In the genomic region with DNA sequence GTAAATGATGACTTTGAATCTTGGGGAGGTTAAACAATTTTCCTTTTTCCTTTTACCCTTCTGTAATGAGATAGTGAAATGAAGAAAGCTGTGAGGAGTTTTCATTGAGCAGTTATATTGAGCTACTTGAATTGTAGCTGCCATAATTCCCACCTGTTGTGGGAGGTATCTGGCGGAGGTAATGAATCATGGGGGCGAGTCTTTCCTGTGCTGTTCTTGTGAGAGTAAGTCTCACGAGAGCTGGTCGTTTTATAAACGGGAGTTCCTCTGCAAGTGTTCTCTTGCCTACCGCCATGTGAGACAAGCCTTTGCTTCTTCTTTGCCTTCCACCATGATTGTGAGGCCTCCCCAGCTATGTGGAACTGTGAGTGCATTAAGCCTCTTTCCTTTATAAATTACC, we compare ENCODE assay signal across 24 cellular contexts.
"Had no signal": no experiment of that assay in that cellular context is flagged by ENCODE, and none has a peak within 500 bp of the region (broad histone marks: within the 10 kb centered on the region; RNA-seq: fewer than 3 reads in every experiment).

No MANE protein-coding gene starts in this region.

- H3K4me3 ChIP-seq: coronary artery, esophagus squamous epithelium, lower lobe of right lung, right lobe of liver, suprapubic skin, transverse colon, upper lobe of right lung, uterus had no signal

- H3K36me3 Mint-ChIP-seq: natural killer cell treated with Interleukin-12 subunit alpha and Interleukin-12 subunit beta and Interleukin-15 and Interleukin-18, amount 100 ng/mL, for 72 hours had no signal

- ATAC-seq: left ventricle myocardium superior; lower lobe of right lung; natural killer cell treated with Interleukin-12 subunit alpha and Interleukin-12 subunit beta and Interleukin-15 and Interleukin-18, amount 100 ng/mL, for 72 hours; right lobe of liver; stimulated activated naive B cell treated with anti-CD40 and anti-IgM and Interleukin-4, amounts not matched to agents 10 μg/mL and 1 μg/mL and 100 μg/mL, for 72 hours; upper lobe of right lung had no signal

- H3K27me3 ChIP-seq: esophagus squamous epithelium, neutrophil, right lobe of liver, suprapubic skin, transverse colon, upper lobe of right lung, uterus had no signal

- H3K27ac Mint-ChIP-seq: natural killer cell treated with Interleukin-12 subunit alpha and Interleukin-12 subunit beta and Interleukin-15 and Interleukin-18, amount 100 ng/mL, for 72 hours; progenitor cell of endocrine pancreas; stimulated activated naive B cell treated with anti-CD40 and anti-IgM and Interleukin-4, amounts not matched to agents 10 μg/mL and 1 μg/mL and 100 μg/mL, for 72 hours; stimulated activated naive CD8-positive, alpha-beta T cell treated with anti-CD3 and anti-CD28 coated beads, Interleukin-15, Interleukin-2, amounts not matched to agents 100 ng/mL and 50 ng/mL, for 24 hours had no signal

- H3K4me3 Mint-ChIP-seq: naive B cell; natural killer cell treated with Interleukin-12 subunit alpha and Interleukin-12 subunit beta and Interleukin-15 and Interleukin-18, amount 100 ng/mL, for 72 hours; neural crest cell; stimulated activated naive B cell treated with anti-CD40 and anti-IgM and Interleukin-4, amounts not matched to agents 10 μg/mL and 1 μg/mL and 100 μg/mL, for 72 hours; stimulated activated naive CD8-positive, alpha-beta T cell treated with anti-CD3 and anti-CD28 coated beads, Interleukin-15, Interleukin-2, amounts not matched to agents 100 ng/mL and 50 ng/mL, for 24 hours had no signal

- H3K9me3 Mint-ChIP-seq: stimulated activated naive CD8-positive, alpha-beta T cell treated with anti-CD3 and anti-CD28 coated beads, Interleukin-15, Interleukin-2, amounts not matched to agents 100 ng/mL and 50 ng/mL, for 24 hours had no signal

- H3K27ac ChIP-seq: coronary artery, esophagus squamous epithelium, lower lobe of right lung, neutrophil, parathyroid adenoma, right lobe of liver, suprapubic skin, transverse colon, upper lobe of right lung, uterus had no signal

- H3K4me1 ChIP-seq: esophagus squamous epithelium, parathyroid adenoma, right lobe of liver, suprapubic skin, transverse colon, upper lobe of right lung, uterus had no signal

- H3K27me3 Mint-ChIP-seq: naive B cell; natural killer cell treated with Interleukin-12 subunit alpha and Interleukin-12 subunit beta and Interleukin-15 and Interleukin-18, amount 100 ng/mL, for 72 hours; progenitor cell of endocrine pancreas; stimulated activated naive B cell treated with anti-CD40 and anti-IgM and Interleukin-4, amounts not matched to agents 10 μg/mL and 1 μg/mL and 100 μg/mL, for 72 hours; stimulated activated naive CD8-positive, alpha-beta T cell treated with anti-CD3 and anti-CD28 coated beads, Interleukin-15, Interleukin-2, amounts not matched to agents 100 ng/mL and 50 ng/mL, for 24 hours had no signal

- H3K79me2 ChIP-seq: parathyroid adenoma had no signal

- DNase-seq: dermis blood vessel endothelial cell; effector memory CD4-positive, alpha-beta T cell; erythroblast; esophagus squamous epithelium; hypothalamus; left ventricle myocardium superior; lower lobe of right lung; naive B cell; right lobe of liver; small intestine; stimulated activated CD4-positive, alpha-beta T cell treated with anti-CD3 and anti-CD28 coated beads, Interleukin-15, amount 100 ng/mL, for 24 hours; stimulated activated CD4-positive, alpha-beta T cell treated with anti-CD3 and anti-CD28 coated beads, Interleukin-2, amount 100 ng/mL, for 48 hours; stimulated activated naive B cell treated with anti-CD40 and anti-IgM and Interleukin-4, amounts not matched to agents 10 μg/mL and 1 μg/mL and 100 μg/mL, for 72 hours; transverse colon; upper lobe of right lung; uterus had no signal

- H3K4me1 Mint-ChIP-seq: naive B cell; neural crest cell; stimulated activated naive B cell treated with anti-CD40 and anti-IgM and Interleukin-4, amounts not matched to agents 10 μg/mL and 1 μg/mL and 100 μg/mL, for 72 hours had no signal

- H2AFZ ChIP-seq: parathyroid adenoma had no signal

- H3K36me3 ChIP-seq: esophagus squamous epithelium, lower lobe of right lung, neutrophil, right lobe of liver, suprapubic skin, transverse colon, upper lobe of right lung, uterus had no signal
